ENCODE assay signal across 8 cellular contexts in genomic region chr10:30812018-30812851, GRCh38.
DNase-seq lines count a peak whose midpoint lies in the region; ATAC-seq and TF ChIP-seq lines count a peak whose summit lies in the region.

No MANE protein-coding gene starts in this region.

- intact Hi-C loops in Right ventricle myocardium inferior (cut with DNase I) (no loop called here), cardiac septum (cut with DNase I) (loop anchor here (5.0 kb wide), 2 partner anchors 45 to 220 kb away; partner anchors contain the start of gene ZNF438)

- DNase-seq in Right ventricle myocardium inferior (ENCODE audit: missing footprints) (no peak), cardiac septum (ENCODE audit: low spot score) (no peak), cerebellar cortex (ENCODE audit: low spot score) (peak; percentile 60), mucosa of gallbladder (ENCODE audit: low spot score) (peak; percentile 46), NCI-H2029 treated with DMSO at 0.1 percent for 48 hours (lab: John Stamatoyannopoulos, UW) (no peak), GM13976 (ENCODE audit: low spot score) (no peak), HAP-1 (ENCODE audit: low spot score in 2 of 2) (no peak), NCI-H1105 (lab: John Stamatoyannopoulos, UW) (no peak)

- H3K4me3 ChIP-seq in HAP-1 = no peak overlapping the region

- H3K27me3 ChIP-seq in HAP-1 (ENCODE audit: low read depth) = no peaks in the 10 kb centered on the region

- in situ Hi-C loops in GM13976 (cut with MboI; ENCODE audit: low sequenced_read_pairs, unreplicated experiment) (no loop called here), HAP-1 (cut with MboI; ENCODE audit: low sequenced_read_pairs) (no loop called here)

- no peak for TF ChIP-seq CTCF in GM13976 (IDR thresholded peaks at IDR 0.05; ENCODE audit: borderline replicate concordance, control extremely low read depth, extremely low read depth, insufficient read depth, missing control alignments)

- H3K4me1 ChIP-seq in HAP-1 = no peaks in the 10 kb centered on the region

- peak; percentile 74 for ATAC-seq in Right ventricle myocardium inferior

- H3K36me3 ChIP-seq in HAP-1 (replicated peaks) = no peaks in the 10 kb centered on the region

- H3K9me3 ChIP-seq in HAP-1 = no peaks in the 10 kb centered on the region

Comparison
In these comparisons a context has a peak if more than half of its experiments do, and no peak if none do; other contexts are left out.
1. DNase-seq: peak in cerebellar cortex (single experiment) and mucosa of gallbladder (single experiment); none in Right ventricle myocardium inferior (single experiment), cardiac septum (single experiment), NCI-H2029 treated with DMSO at 0.1 percent for 48 hours (single experiment), GM13976 (single experiment), HAP-1 (0 of 2) and NCI-H1105 (single experiment).